5 cellular contexts compared by ENCODE assay signal in genomic region chr7:144233039-144233438, GRCh38. TPM values are rescaled to one million over a fixed set of nuclear protein-coding genes. Genes with fewer than 3 reads are reported as not detected.
"Had no signal": no experiment of that assay in that cellular context is flagged by ENCODE, and none has a peak within 500 bp of the region (broad histone marks: within the 10 kb centered on the region; RNA-seq: fewer than 3 reads in every experiment).

No MANE protein-coding gene starts in this region.

RNA-seq across cellular contexts. Expression of gene OR2A42, which starts 6.4 kb away (rescaled TPM):
- total RNA-seq: HepG2, HT-29, HT1080, IMR-90, K562 had no signal

RNA-seq across cellular contexts. Expression of gene OR2A7, which starts 31.6 kb away (rescaled TPM):
- total RNA-seq: HepG2, HT1080, IMR-90, K562 had no signal

RNA-seq across cellular contexts. Expression of gene CTAGE8, which starts 36.0 kb away (rescaled TPM):
- total RNA-seq: HepG2, HT-29, HT1080, IMR-90 had no signal

RNA-seq across cellular contexts. Expression of gene ARHGEF35, which starts 37.4 kb away (rescaled TPM):
- total RNA-seq: IMR-90 had no signal

RNA-seq across cellular contexts. Expression of gene CTAGE4, which starts 49.8 kb away (rescaled TPM):
- total RNA-seq: HepG2, IMR-90 had no signal
